1 cellular context compared by ENCODE assay signal in genomic region chr4:8427262-8427661, GRCh38.
TF ChIP-seq lines count a peak whose summit lies in the region.

No MANE protein-coding gene starts in this region.

TF ChIP-seq in HepG2, 621 proteins besides CTCF, POLR2A, EP300 and RAD21:
- TF ChIP-seq CEBPG (CRISPR knock-in tag; IDR thresholded peaks at IDR 0.05) (no peak), ZNF136 (CRISPR knock-in tag; IDR thresholded peaks at IDR 0.05; ENCODE audit: low read depth) (no peak), ZNF784 (CRISPR knock-in tag; IDR thresholded peaks at IDR 0.05; ENCODE audit: borderline replicate concordance) (no peak), ZNF790 (CRISPR knock-in tag; IDR thresholded peaks at IDR 0.05; ENCODE audit: borderline replicate concordance) (no peak), ZBTB4 (CRISPR knock-in tag; IDR thresholded peaks at IDR 0.05; ENCODE audit: borderline replicate concordance) (no peak), E2F5 (CRISPR knock-in tag; conservative IDR thresholded peaks at IDR 0.05) (no peak), ZNF124 (CRISPR knock-in tag; IDR thresholded peaks at IDR 0.05) (no peak), MYPOP (CRISPR knock-in tag; IDR thresholded peaks at IDR 0.05) (no peak), ATF7-NPFF (CRISPR knock-in tag; IDR thresholded peaks at IDR 0.05; ENCODE audit: low read depth) (no peak), ZNF253 (CRISPR knock-in tag; IDR thresholded peaks at IDR 0.05; ENCODE audit: borderline replicate concordance) (no peak)
